In genomic region chr3:26556637-26557036, GRCh38 we compare ENCODE assay signal across 8 cellular contexts.
"Had no signal": no experiment of that assay in that cellular context is flagged by ENCODE, and none has a peak within 500 bp of the region (broad histone marks: within the 10 kb centered on the region; RNA-seq: fewer than 3 reads in every experiment).

No MANE protein-coding gene starts in this region.

- ATAC-seq: GM23338, HCT116 had no signal

- DNase-seq: GM23248, GOT3, H7, H9, HCEC 1CT, HFFc6 had no signal
